In the genomic region with DNA sequence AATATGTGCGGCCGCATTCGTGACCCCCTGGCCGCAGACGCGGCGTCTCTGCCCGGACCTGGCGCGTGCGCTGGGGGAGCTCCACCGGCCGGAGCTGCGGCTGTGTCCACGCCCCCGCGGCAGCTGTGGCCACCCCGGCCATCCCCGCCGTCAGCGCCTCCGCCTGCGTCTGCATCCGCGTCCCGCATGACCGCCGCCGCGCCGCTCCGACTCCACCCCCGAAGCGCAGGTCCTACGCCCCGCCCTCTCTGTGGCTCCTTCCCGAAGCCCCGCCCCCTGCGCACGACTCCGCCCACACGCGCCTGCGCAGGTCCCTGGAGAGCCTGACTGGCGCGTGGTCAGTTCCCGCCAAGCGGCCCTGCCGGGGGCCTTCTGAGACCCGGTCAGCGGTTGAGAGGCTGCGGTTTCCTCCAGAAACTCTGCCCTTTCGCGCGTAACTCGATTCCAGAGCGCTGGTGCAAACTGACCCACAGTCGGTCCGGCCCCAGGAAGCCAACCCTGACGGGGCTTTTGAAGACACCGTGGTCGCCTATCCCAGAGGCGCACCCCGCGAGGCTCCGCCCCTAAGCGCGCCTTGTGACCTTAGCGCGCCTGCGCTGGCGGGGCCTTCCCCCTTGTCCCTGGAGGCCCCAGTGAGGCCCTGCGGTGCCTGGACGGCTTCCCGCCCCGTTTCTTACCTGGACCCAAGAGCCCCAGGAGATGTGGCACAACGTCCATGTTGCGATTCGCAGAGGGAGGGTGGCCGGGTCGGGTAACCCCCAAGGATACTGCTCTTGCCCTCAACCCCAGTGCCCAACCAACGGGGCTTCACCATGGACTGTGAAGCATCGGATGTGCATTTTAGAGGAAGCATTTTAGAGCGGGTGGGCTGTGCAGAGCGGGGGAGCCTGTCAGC, we compare ENCODE assay signal across 8 cellular contexts.
DNase-seq lines count a peak whose midpoint lies in the region; FAIRE-seq and TF ChIP-seq lines count a peak whose summit lies in the region.

A gene with protein sequence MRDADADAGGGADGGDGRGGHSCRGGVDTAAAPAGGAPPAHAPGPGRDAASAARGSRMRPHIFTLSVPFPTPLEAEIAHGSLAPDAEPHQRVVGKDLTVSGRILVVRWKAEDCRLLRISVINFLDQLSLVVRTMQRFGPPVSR (minus strand): TSS at position 554 of the 895 bp plus-strand sequence. CDS start 366 bp downstream, at position 188.

- H4K20me1 ChIP-seq in Loucy (ENCODE audit: insufficient read depth, low read length, poor library complexity, severe bottlenecking): no peaks in the 10 kb centered on the region

- H3K4me3 ChIP-seq in Loucy (ENCODE audit: low read length, poor library complexity, severe bottlenecking): peak within 1 kb of the TSS; percentile 75
- peak within 1 kb of the TSS; percentile 50 to 63 for H3K4me3 ChIP-seq in foreskin fibroblast (ENCODE audit: low read depth in 1 of 2, low read length in 2 of 2)
- H3K4me3 ChIP-seq in neuron (ENCODE audit: low read length): peak within 1 kb of the TSS; percentile 43

- H2AFZ ChIP-seq in Loucy (ENCODE audit: low read length) (peak within 1 kb of the TSS; percentile 70), neuron (ENCODE audit: low read depth, low read length) (peak within 1 kb of the TSS; percentile 4)

- no peaks in the 10 kb centered on the region for H3K36me3 ChIP-seq in Loucy (ENCODE audit: insufficient read depth, low read length)
- H3K36me3 ChIP-seq in neuron (ENCODE audit: insufficient read depth, low read length): no peaks in the 10 kb centered on the region

- TF ChIP-seq CTCF in Loucy (conservative IDR thresholded peaks at IDR 0.05; ENCODE audit: low read length): no peak
- TF ChIP-seq CTCF in foreskin fibroblast (IDR thresholded peaks at IDR 0.05; ENCODE audit: low read depth, low read length): no peak

- peak within 1 kb of the TSS; percentile 81 for H3K4me2 ChIP-seq in Loucy (ENCODE audit: low read depth, low read length, poor library complexity, severe bottlenecking)

- H3K27me3 ChIP-seq in Loucy (ENCODE audit: insufficient read depth, low read length, poor library complexity, severe bottlenecking) (no peaks in the 10 kb centered on the region), neuron (ENCODE audit: insufficient read depth, low read length) (no peaks in the 10 kb centered on the region)

- H3K9me2 ChIP-seq in Loucy (replicated peaks; ENCODE audit: low read depth, low read length): no peaks in the 10 kb centered on the region

- DNase-seq in ELR (ENCODE audit: low read depth): peak; percentile 90
- peak; percentile 83 for DNase-seq in H54 (ENCODE audit: insufficient read length, low spot score)
- peak; percentile 82 to 85 for DNase-seq in SHP77 (lab: John Stamatoyannopoulos, UW)
- DNase-seq in activated gamma-delta T cell (lab: John Stamatoyannopoulos, UW): peak; percentile 87
- peak; percentile 84 to 95 for DNase-seq in foreskin fibroblast
- DNase-seq in stromal cell of bone marrow (ENCODE audit: low read depth): peak; percentile 62

- H3F3A ChIP-seq in Loucy (ENCODE audit: low read depth): no peaks in the 10 kb centered on the region

- H3K79me2 ChIP-seq in Loucy (ENCODE audit: insufficient read depth, low read length): peaks cover 14% of the 10 kb centered on the region; the same call in 1 of the 2 replicates

- FAIRE-seq in H54 (lab: Jason Lieb, UNC): no peak

- H3K9ac ChIP-seq in Loucy (ENCODE audit: low read depth, low read length, poor library complexity, severe bottlenecking): peak within 1 kb of the TSS; percentile 79

- TF ChIP-seq POLR2A in H54 (IDR thresholded peaks at IDR 0.05; ENCODE audit: low read depth, low read length): peak; percentile 64

- H3K4me1 ChIP-seq in Loucy (ENCODE audit: insufficient read depth, low read length, poor library complexity, severe bottlenecking): peaks cover 14% of the 10 kb centered on the region
- H3K4me1 ChIP-seq in neuron (ENCODE audit: insufficient read depth, low read length): peaks cover 6% of the 10 kb centered on the region

- H3K9me3 ChIP-seq in Loucy (ENCODE audit: insufficient read depth, low read depth, low read length) (no peaks in the 10 kb centered on the region), neuron (ENCODE audit: low read length) (no peaks in the 10 kb centered on the region)

Comparison
In these comparisons a context has a peak if more than half of its experiments do, and no peak if none do; other contexts are left out.
1. Peak in every context shown above with its lines: DNase-seq and H3K4me3 ChIP-seq.